Comparison of ENCODE assay signal across 27 cellular contexts in genomic region chr1:238900334-238900865, GRCh38.
"Had no signal": no experiment of that assay in that cellular context is flagged by ENCODE, and none has a peak within 500 bp of the region (broad histone marks: within the 10 kb centered on the region; RNA-seq: fewer than 3 reads in every experiment).

No MANE protein-coding gene starts in this region.

- H3K27me3 ChIP-seq: left lung, neural progenitor cell, ovary, tibial nerve, upper lobe of left lung had no signal

- FAIRE-seq: islet of Langerhans, kidney had no signal

- H3K36me3 ChIP-seq: heart right ventricle, left lung, lower lobe of right lung, neural progenitor cell, ovary, prostate gland, tibial nerve, upper lobe of left lung had no signal

- H3K36me3 Mint-ChIP-seq: mesothelial cell of epicardium; naive B cell; natural killer cell; stimulated activated effector memory CD8-positive, alpha-beta T cell treated with anti-CD3 and anti-CD28 coated beads, Interleukin-12 subunit alpha, Interleukin-12 subunit beta, amount 100 ng/mL, for 72 hours had no signal

- DNase-seq: heart right ventricle; hippocampal formation; immature natural killer cell; kidney; left colon; lower lobe of right lung; mammary epithelial cell; mesenchymal stem cell; naive B cell; natural killer cell; nephron progenitor cell; ovary; retina; right cardiac atrium; stimulated activated CD4-positive, alpha-beta T cell treated with anti-CD3 and anti-CD28 coated beads, Interleukin-4, amount 100 ng/mL, for 24 hours; stimulated activated naive CD4-positive, alpha-beta T cell had no signal

- H3K9me3 ChIP-seq: lower lobe of right lung, ovary, prostate gland, upper lobe of left lung had no signal

- H3K4me3 ChIP-seq: heart right ventricle, left lung, lower lobe of right lung, neural progenitor cell, ovary, prostate gland, skin epidermis, tibial nerve, upper lobe of left lung had no signal

- H3K27me3 Mint-ChIP-seq: naive B cell; stimulated activated naive CD8-positive, alpha-beta T cell treated with anti-CD3 and anti-CD28 coated beads, Interleukin-15, Interleukin-2, amounts not matched to agents 100 ng/mL and 50 ng/mL, for 24 hours had no signal

- H3K9ac ChIP-seq: neural progenitor cell had no signal

- H3K4me1 ChIP-seq: heart right ventricle, left lung, lower lobe of right lung, neural progenitor cell, prostate gland, tibial nerve, upper lobe of left lung had no signal

- H3K4me1 Mint-ChIP-seq: mesothelial cell of epicardium; naive B cell; nephron progenitor cell; neural progenitor cell; stimulated activated effector memory CD8-positive, alpha-beta T cell treated with anti-CD3 and anti-CD28 coated beads, Interleukin-12 subunit alpha, Interleukin-12 subunit beta, amount 100 ng/mL, for 72 hours had no signal

- H3K4me2 ChIP-seq: neural progenitor cell had no signal

- H3K27ac ChIP-seq: heart right ventricle, left lung, lower lobe of right lung, neural progenitor cell, ovary, prostate gland, skin epidermis, tibial nerve, upper lobe of left lung had no signal

- H3K4me3 Mint-ChIP-seq: immature natural killer cell; mesothelial cell of epicardium; natural killer cell; nephron progenitor cell; neural progenitor cell; stimulated activated effector memory CD8-positive, alpha-beta T cell treated with anti-CD3 and anti-CD28 coated beads, Interleukin-12 subunit alpha, Interleukin-12 subunit beta, amount 100 ng/mL, for 72 hours; stimulated activated naive CD8-positive, alpha-beta T cell treated with anti-CD3 and anti-CD28 coated beads, Interleukin-15, Interleukin-2, amounts not matched to agents 100 ng/mL and 50 ng/mL, for 24 hours had no signal

- H3K27ac Mint-ChIP-seq: immature natural killer cell; mesothelial cell of epicardium; naive B cell; natural killer cell; neural progenitor cell; stimulated activated effector memory CD8-positive, alpha-beta T cell treated with anti-CD3 and anti-CD28 coated beads, Interleukin-12 subunit alpha, Interleukin-12 subunit beta, amount 100 ng/mL, for 72 hours; stimulated activated naive CD8-positive, alpha-beta T cell treated with anti-CD3 and anti-CD28 coated beads, Interleukin-15, Interleukin-2, amounts not matched to agents 100 ng/mL and 50 ng/mL, for 24 hours had no signal

- H2AFZ ChIP-seq: neural progenitor cell had no signal

- ATAC-seq: heart right ventricle; left colon; left lung; lower lobe of right lung; natural killer cell; right cardiac atrium; sciatic nerve; stimulated activated effector memory CD8-positive, alpha-beta T cell treated with anti-CD3 and anti-CD28 coated beads, Interleukin-12 subunit alpha, Interleukin-12 subunit beta, amount 100 ng/mL, for 72 hours had no signal
